ENCODE assay signal across 16 cellular contexts in the genomic region with DNA sequence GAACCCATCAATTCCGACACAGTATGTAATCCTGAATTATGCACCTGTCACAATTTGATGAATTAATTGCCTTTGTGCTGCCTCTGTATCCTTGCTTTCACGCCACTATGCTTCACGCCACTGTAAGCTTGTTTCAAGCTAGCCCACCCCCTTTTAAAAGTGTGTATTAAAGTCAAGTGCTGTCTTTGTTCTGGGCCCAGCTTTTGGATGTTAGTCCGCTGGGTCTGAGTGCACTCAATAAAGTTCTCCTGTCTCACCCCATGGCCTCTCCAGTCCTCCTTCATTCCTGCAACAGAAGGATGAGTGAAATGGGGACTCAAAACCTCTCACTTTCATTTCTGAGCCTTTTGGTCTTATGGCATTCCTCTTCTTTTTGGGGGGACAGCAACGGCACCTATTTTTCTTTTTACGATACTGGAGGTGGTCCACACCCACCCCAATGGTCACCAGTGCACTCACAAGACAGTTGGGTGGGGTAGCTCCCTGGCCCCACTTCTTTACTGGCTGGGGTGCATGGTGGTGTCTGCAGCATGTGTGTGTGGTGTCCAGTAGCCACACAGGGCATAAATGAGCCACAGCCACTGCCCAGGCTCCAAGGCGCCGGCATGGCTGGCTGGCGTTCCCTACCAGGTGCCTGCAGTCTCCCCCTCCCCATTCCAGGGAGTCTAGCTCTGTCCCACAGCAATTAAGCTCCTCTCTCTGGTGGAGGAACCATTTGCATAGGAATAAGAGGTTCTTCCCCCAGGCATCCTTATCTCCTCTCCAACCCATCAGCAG. TPM values are rescaled to one million over a fixed set of nuclear protein-coding genes. Genes with fewer than 3 reads are reported as not detected.
DNase-seq lines count a peak whose midpoint lies in the region; ATAC-seq and TF ChIP-seq lines count a peak whose summit lies in the region.
"Had no signal": no experiment of that assay in that cellular context is flagged by ENCODE, and none has a peak within 500 bp of the region (broad histone marks: within the 10 kb centered on the region; RNA-seq: fewer than 3 reads in every experiment).

No MANE protein-coding gene starts in this region.

- no peak for TF ChIP-seq EP300 in Ishikawa (IDR thresholded peaks at IDR 0.05; ENCODE audit: borderline replicate concordance)
- TF ChIP-seq EP300 in suprapubic skin (IDR thresholded peaks at IDR 0.05): no peak

- intact Hi-C loops in activated T-helper 1 cell treated with anti-CD3 and anti-CD28 coated beads, Interleukin-12 subunit alpha, Interleukin-12 subunit beta, Interleukin-2, Interleukin-4 antibody, amounts not matched to agents 30 ng/mL and 10 ng/mL and 1 ng/mL, durations not matched to agents 14 hours and 24 hours and 36 hours (cut with micrococcal nuclease): loop anchor here (2.0 to 5.0 kb wide), 3 partner anchors 17 to 295 kb away; partner anchors contain the start of genes SNX27 and TDRKH

- H3K9me3 ChIP-seq in suprapubic skin: peaks cover 4% of the 10 kb centered on the region
- H3K9me3 ChIP-seq: ovary had no signal

- TF ChIP-seq CTCF in suprapubic skin (IDR thresholded peaks at IDR 0.05): no peak

- TF ChIP-seq POLR2A in suprapubic skin (IDR thresholded peaks at IDR 0.05): no peak

- H3K27me3 ChIP-seq in suprapubic skin: no peaks in the 10 kb centered on the region
- H3K27me3 ChIP-seq: ovary, stomach had no signal

- POLR2A ChIA-PET in naive thymus-derived CD8-positive, alpha-beta T cell (lab: Charles Lee): interaction anchor here (0.7 to 8.1 kb wide), 5 partner anchors 9 to 86 kb away, joined by 3 to 189 read pairs (median 4); partner anchors contain the start of gene S100A10

- H3K27ac Mint-ChIP-seq in activated T-helper 1 cell treated with anti-CD3 and anti-CD28 coated beads, Interleukin-12 subunit alpha, Interleukin-12 subunit beta, Interleukin-2, Interleukin-4 antibody, amounts not matched to agents 30 ng/mL and 10 ng/mL and 1 ng/mL, durations not matched to agents 14 hours and 24 hours and 36 hours: peak overlapping the region; percentile 43
- H3K27ac Mint-ChIP-seq in naive thymus-derived CD8-positive, alpha-beta T cell: peak overlapping the region; percentile 54 to 97 (median 86)

- H3K36me3 Mint-ChIP-seq in activated T-helper 1 cell treated with anti-CD3 and anti-CD28 coated beads, Interleukin-12 subunit alpha, Interleukin-12 subunit beta, Interleukin-2, Interleukin-4 antibody, amounts not matched to agents 30 ng/mL and 10 ng/mL and 1 ng/mL, durations not matched to agents 14 hours and 24 hours and 36 hours (ENCODE audit: low read depth): peaks cover 47% of the 10 kb centered on the region
- peaks cover 8 to 22% (median 18%) of the 10 kb centered on the region in 3 donors for H3K36me3 Mint-ChIP-seq in naive thymus-derived CD8-positive, alpha-beta T cell

- DNase-seq in DMS 273 (lab: John Stamatoyannopoulos, UW; ENCODE audit: unreplicated experiment) (peak; percentile 21), DMS 273 treated with DMSO at 0.1 percent for 48 hours (lab: John Stamatoyannopoulos, UW) (no peak), suprapubic skin (ENCODE audit: low spot score in 2 of 2) (no peak)
- no peak for DNase-seq in activated T-helper 1 cell treated with anti-CD3 and anti-CD28 coated beads, Interleukin-12 subunit alpha, Interleukin-12 subunit beta, Interleukin-2, Interleukin-4 antibody, amounts not matched to agents 30 ng/mL and 10 ng/mL and 1 ng/mL, durations not matched to agents 14 hours and 24 hours and 36 hours (ENCODE audit: low spot score)
- no peak for DNase-seq in naive thymus-derived CD8-positive, alpha-beta T cell
- DNase-seq: activated gamma-delta T cell; ovary; stimulated activated CD4-positive, alpha-beta T cell treated with anti-CD3 and anti-CD28 coated beads, Interleukin-2, amount 100 ng/mL, for 24 hours; stomach had no signal

- WGBS in suprapubic skin: 92% methylated on average over 9 of the region's 9 CpGs

- H3K36me3 ChIP-seq in suprapubic skin: peaks cover 10% of the 10 kb centered on the region
- H3K36me3 ChIP-seq: ovary had no signal

- no peak for TF ChIP-seq RAD21 in Ishikawa (IDR thresholded peaks at IDR 0.05; ENCODE audit: low read depth)

- peaks cover 49% of the 10 kb centered on the region for H3K4me1 Mint-ChIP-seq in activated T-helper 1 cell treated with anti-CD3 and anti-CD28 coated beads, Interleukin-12 subunit alpha, Interleukin-12 subunit beta, Interleukin-2, Interleukin-4 antibody, amounts not matched to agents 30 ng/mL and 10 ng/mL and 1 ng/mL, durations not matched to agents 14 hours and 24 hours and 36 hours (ENCODE audit: low read depth)
- peaks cover 27 to 57% (median 54%) of the 10 kb centered on the region in 4 donors for H3K4me1 Mint-ChIP-seq in naive thymus-derived CD8-positive, alpha-beta T cell

- peaks cover 5% of the 10 kb centered on the region for H3K27me3 Mint-ChIP-seq in activated T-helper 1 cell treated with anti-CD3 and anti-CD28 coated beads, Interleukin-12 subunit alpha, Interleukin-12 subunit beta, Interleukin-2, Interleukin-4 antibody, amounts not matched to agents 30 ng/mL and 10 ng/mL and 1 ng/mL, durations not matched to agents 14 hours and 24 hours and 36 hours (ENCODE audit: insufficient read depth)
- no peaks in the 10 kb centered on the region for H3K27me3 Mint-ChIP-seq in naive thymus-derived CD8-positive, alpha-beta T cell
- H3K27me3 Mint-ChIP-seq: dendritic cell treated with granulocyte-macrophage colony-stimulating factor and Interleukin-4, amounts not matched to agents 40 ng/mL and 50 ng/mL, for 4 days had no signal

- peaks cover 35% of the 10 kb centered on the region for H3K9me3 Mint-ChIP-seq in activated T-helper 1 cell treated with anti-CD3 and anti-CD28 coated beads, Interleukin-12 subunit alpha, Interleukin-12 subunit beta, Interleukin-2, Interleukin-4 antibody, amounts not matched to agents 30 ng/mL and 10 ng/mL and 1 ng/mL, durations not matched to agents 14 hours and 24 hours and 36 hours
- peaks cover 0 to 22% (median 6%) of the 10 kb centered on the region in 9 donors for H3K9me3 Mint-ChIP-seq in naive thymus-derived CD8-positive, alpha-beta T cell

- no peak for ATAC-seq in naive thymus-derived CD8-positive, alpha-beta T cell
- ATAC-seq in GM19324 (IDR thresholded peaks at IDR 0.05; ENCODE audit: low FRiP score, unreplicated experiment): no peak
- no peak for ATAC-seq in GM19395 (IDR thresholded peaks at IDR 0.05; ENCODE audit: unreplicated experiment)
- ATAC-seq: left lobe of liver, Panc1 had no signal

- H3K4me1 ChIP-seq in suprapubic skin: peaks cover 34% of the 10 kb centered on the region

- peak overlapping the region; percentile 80 for H3K4me3 Mint-ChIP-seq in activated T-helper 1 cell treated with anti-CD3 and anti-CD28 coated beads, Interleukin-12 subunit alpha, Interleukin-12 subunit beta, Interleukin-2, Interleukin-4 antibody, amounts not matched to agents 30 ng/mL and 10 ng/mL and 1 ng/mL, durations not matched to agents 14 hours and 24 hours and 36 hours
- H3K4me3 Mint-ChIP-seq in naive thymus-derived CD8-positive, alpha-beta T cell: peak overlapping the region; percentile 67 to 91 (median 86)
- H3K4me3 Mint-ChIP-seq: dendritic cell treated with granulocyte-macrophage colony-stimulating factor and Interleukin-4, amounts not matched to agents 40 ng/mL and 50 ng/mL, for 4 days had no signal

- H3K4me3 ChIP-seq in suprapubic skin: no peak overlapping the region

- no peak overlapping the region for H3K27ac ChIP-seq in suprapubic skin
- H3K27ac ChIP-seq: ovary, stomach had no signal

TF ChIP-seq in Ishikawa, 13 proteins besides CTCF, POLR2A, EP300 and RAD21:
- no peak for TF ChIP-seq TAF1 (IDR thresholded peaks at IDR 0.05; ENCODE audit: low read depth)
- 0 out of 2 replicates have a peak, but pooled peaks have one; percentile 15 for TF ChIP-seq USF1 (IDR thresholded peaks at IDR 0.05)

RNA-seq across cellular contexts. Expression of gene THEM4, which starts 1.8 kb away (rescaled TPM):
- 24.7 and 27.5 TPM in 2 replicates for total RNA-seq in activated T-helper 1 cell treated with anti-CD3 and anti-CD28 coated beads, Interleukin-12 subunit alpha, Interleukin-12 subunit beta, Interleukin-2, Interleukin-4 antibody, amounts not matched to agents 30 ng/mL and 10 ng/mL and 1 ng/mL, durations not matched to agents 14 hours and 24 hours and 36 hours
- total RNA-seq in naive thymus-derived CD8-positive, alpha-beta T cell: 100 to 1,000 TPM; 154 to 166 TPM
- polyA plus RNA-seq in naive thymus-derived CD8-positive, alpha-beta T cell: 100 to 1,000 TPM in 2 of 3 donors, 10 to 100 TPM in 1; 82.2 to 116 (median 103) TPM
- 10 to 100 TPM in 1 of 4 donors, 1 to 10 TPM in 3; 6.7 to 31.5 (median 8.9) TPM for total RNA-seq in suprapubic skin

RNA-seq across cellular contexts. Expression of gene THEM5, which starts 54.0 kb away (rescaled TPM):
- total RNA-seq in activated T-helper 1 cell treated with anti-CD3 and anti-CD28 coated beads, Interleukin-12 subunit alpha, Interleukin-12 subunit beta, Interleukin-2, Interleukin-4 antibody, amounts not matched to agents 30 ng/mL and 10 ng/mL and 1 ng/mL, durations not matched to agents 14 hours and 24 hours and 36 hours: not detected in 2 replicates
- total RNA-seq in naive thymus-derived CD8-positive, alpha-beta T cell: not detected
- polyA plus RNA-seq in naive thymus-derived CD8-positive, alpha-beta T cell: not detected
- total RNA-seq in suprapubic skin: 10 to 100 TPM; 29.1 to 89.7 (median 64.3) TPM
- total RNA-seq: A172, left lobe of liver, ovary, stomach had no signal
- polyA plus RNA-seq: stomach had no signal

Comparison
In these comparisons a context has a peak if more than half of its experiments do, and no peak if none do; other contexts are left out.
1. RNA of gene THEM5, which starts 54.0 kb away (total RNA-seq): 29.1 to 89.7 TPM in suprapubic skin; not detected in activated T-helper 1 cell treated with anti-CD3 and anti-CD28 coated beads, Interleukin-12 subunit alpha, Interleukin-12 subunit beta, Interleukin-2, Interleukin-4 antibody, amounts not matched to agents 30 ng/mL and 10 ng/mL and 1 ng/mL, durations not matched to agents 14 hours and 24 hours and 36 hours and not detected in naive thymus-derived CD8-positive, alpha-beta T cell; every median in the first group is over 10 times any median in the second.